Comparison of ENCODE assay signal across 21 cellular contexts in the genomic region with DNA sequence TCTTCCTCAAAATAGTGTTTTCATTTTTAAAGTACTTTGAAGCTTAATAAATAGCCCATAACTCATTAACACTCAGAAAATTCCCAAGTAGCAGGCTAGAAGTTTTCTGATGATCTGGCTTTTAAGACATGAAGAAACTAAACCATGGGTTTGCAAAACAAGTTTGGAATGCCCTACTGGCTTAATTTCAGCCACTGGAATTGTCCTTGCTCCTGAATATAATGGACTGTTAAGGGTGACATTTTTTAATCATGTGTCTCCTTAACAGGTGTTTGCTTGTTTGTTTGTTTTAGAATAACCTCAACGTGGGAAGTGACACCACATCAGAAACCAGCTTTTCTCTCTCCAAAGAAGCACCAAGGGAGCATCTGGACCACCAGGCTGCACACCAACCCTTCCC. TPM values are rescaled to one million over a fixed set of nuclear protein-coding genes. Genes with fewer than 3 reads are reported as not detected.
"Had no signal": no experiment of that assay in that cellular context is flagged by ENCODE, and none has a peak within 500 bp of the region (broad histone marks: within the 10 kb centered on the region; RNA-seq: fewer than 3 reads in every experiment).

No MANE protein-coding gene starts in this region.

- H3K9ac ChIP-seq: SK-N-SH had no signal

- H3K9me3 ChIP-seq: SK-N-SH had no signal

- DNase-seq: KBM-7, MV-4-11, NCI-H1048, NCI-H1105, NCI-H1417, NCI-H1436 treated with DMSO at 0.1 percent for 48 hours, NCI-H1694, NCI-H1930, NCI-H2081, NCI-H2171, NCI-H226, NCI-H446, NCI-H510A, NCI-H524 treated with DMSO at 0.1 percent for 48 hours, NCI-H69, NCI-H774, RPMI8226, SHP77, SK-N-SH had no signal

- H3K4me2 ChIP-seq: SK-N-SH had no signal

- FAIRE-seq: RCC 7860 had no signal

RNA-seq across cellular contexts. Expression of gene ISM1, which starts 49.1 kb away (rescaled TPM):
- total RNA-seq: HT-29 had no signal
- polyA plus RNA-seq: SK-N-SH had no signal
